In genomic region chr15:82680200-82681102, GRCh38 we compare ENCODE assay signal across 8 cellular contexts. TPM values are rescaled to one million over a fixed set of nuclear protein-coding genes. Genes with fewer than 3 reads are reported as not detected.
A peak's percentile ranks its signal among the peaks of the same experiment; 100 is the strongest.
DNase-seq lines count a peak whose midpoint lies in the region; ATAC-seq and FAIRE-seq lines count a peak whose summit lies in the region.

No MANE protein-coding gene starts in this region.

- peak overlapping the region in 1 of 2 donors; percentile 43 for H3K4me3 ChIP-seq in small intestine (ENCODE audit: low read depth in 1 of 2, low read length in 2 of 2)

- intact Hi-C loops in sciatic nerve (cut with DNase I), result no loop called here

- ATAC-seq in GM21619 (IDR thresholded peaks at IDR 0.05; ENCODE audit: unreplicated experiment) (peak; percentile 75), sciatic nerve (no peak), HG03196 (IDR thresholded peaks at IDR 0.05; ENCODE audit: unreplicated experiment) (no peak)

- H3K27me3 ChIP-seq in small intestine (ENCODE audit: control insufficient read depth in 2 of 2, insufficient read depth in 2 of 2, low read length in 2 of 2), result peaks cover 0 to 9% of the 10 kb centered on the region in 2 donors

- no peaks in the 10 kb centered on the region for H3K4me1 ChIP-seq in small intestine (ENCODE audit: control insufficient read depth in 2 of 2, insufficient read depth in 1 of 2, low read depth in 1 of 2, low read length in 1 of 2)

- no peaks in the 10 kb centered on the region for H3K36me3 ChIP-seq in small intestine (ENCODE audit: control insufficient read depth in 2 of 2, insufficient read depth in 2 of 2, low read length in 2 of 2)

- peak overlapping the region in 1 of 2 donors; percentile 38 for H3K27ac ChIP-seq in small intestine (ENCODE audit: low read depth in 1 of 2, low read length in 1 of 2)

- FAIRE-seq in small intestine (lab: Jason Lieb, UNC), result no peak

- WGBS in small intestine, 3 donors, result 2 to 6% (median 4%) methylated on average over 57 to 76 of the region's 76 CpGs

- DNase-seq in DMS53 (lab: John Stamatoyannopoulos, UW), result peak; percentile 93
- DNase-seq in NCI-H1930 (lab: John Stamatoyannopoulos, UW), result peak; percentile 69 to 88
- peak; percentile 43 for DNase-seq in activated CD8-positive, alpha-beta memory T cell treated with anti-CD3 and anti-CD28 coated beads, Interleukin-2, amount 50 U/mL, for 1 hour (ENCODE audit: extremely low read depth)
- DNase-seq in glomerular visceral epithelial cell (ENCODE audit: extremely low spot score), result peak; percentile 31
- DNase-seq in small intestine, result peak; percentile 68
- no peak for DNase-seq in sciatic nerve (ENCODE audit: low spot score)

- no peaks in the 10 kb centered on the region for H3K9me3 ChIP-seq in small intestine (ENCODE audit: control insufficient read depth, low read depth)

RNA-seq across cellular contexts. Expression of gene AP3B2, which starts 29.2 kb away (rescaled TPM):
- 1 to 10 TPM in 1 of 3 donors, not detected in 2; 2.8 TPM for polyA plus RNA-seq in small intestine
- 2.4 TPM for total RNA-seq in sciatic nerve

RNA-seq across cellular contexts. Expression of gene CPEB1, which starts 33.3 kb away (rescaled TPM):
- polyA plus RNA-seq in small intestine, result 1 to 10 TPM in 1 of 3 donors, under 1 TPM in 1, not detected in 1; 0.27 to 2.8 TPM
- total RNA-seq in sciatic nerve, result 27.1 TPM
